15 cellular contexts compared by ENCODE assay signal in the genomic region with DNA sequence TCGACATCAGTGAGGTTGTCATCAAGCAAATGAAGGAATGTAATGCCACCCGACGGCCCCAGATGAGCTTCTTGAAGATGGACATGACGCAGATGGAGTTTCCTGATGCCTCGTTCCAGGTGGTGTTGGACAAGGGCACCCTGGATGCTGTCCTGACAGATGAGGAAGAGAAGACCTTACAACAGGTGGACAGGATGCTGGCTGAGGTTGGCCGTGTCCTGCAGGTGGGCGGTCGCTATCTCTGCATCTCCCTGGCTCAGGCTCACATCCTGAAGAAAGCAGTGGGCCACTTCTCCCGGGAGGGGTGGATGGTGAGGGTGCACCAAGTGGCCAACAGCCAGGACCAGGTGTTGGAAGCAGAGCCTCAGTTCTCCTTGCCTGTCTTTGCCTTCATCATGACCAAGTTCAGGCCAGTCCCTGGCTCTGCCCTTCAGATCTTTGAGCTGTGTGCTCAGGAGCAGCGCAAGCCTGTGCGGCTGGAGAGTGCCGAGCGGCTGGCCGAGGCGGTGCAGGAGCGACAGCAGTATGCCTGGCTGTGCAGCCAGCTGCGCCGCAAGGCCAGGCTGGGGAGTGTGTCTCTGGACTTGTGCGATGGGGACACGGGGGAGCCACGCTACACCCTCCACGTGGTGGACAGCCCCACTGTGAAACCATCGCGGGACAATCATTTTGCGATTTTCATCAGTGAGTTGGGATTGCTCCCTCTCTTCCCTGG. TPM values are rescaled to one million over a fixed set of nuclear protein-coding genes. Genes with fewer than 3 reads are reported as not detected.
DNase-seq lines count a peak whose midpoint lies in the region; ATAC-seq and TF ChIP-seq lines count a peak whose summit lies in the region.
"Had no signal": no experiment of that assay in that cellular context is flagged by ENCODE, and none has a peak within 500 bp of the region (broad histone marks: within the 10 kb centered on the region; RNA-seq: fewer than 3 reads in every experiment).

No MANE protein-coding gene starts in this region.

- no peaks in the 10 kb centered on the region for H3K27me3 Mint-ChIP-seq in CD4-positive, alpha-beta memory T cell
- H3K27me3 Mint-ChIP-seq in GM23338 (ENCODE audit: insufficient read depth, low read depth, poor library complexity) (peaks cover 9% of the 10 kb centered on the region), mesothelial cell of epicardium (ENCODE audit: low read depth) (no peaks in the 10 kb centered on the region)
- no peaks in the 10 kb centered on the region for H3K27me3 Mint-ChIP-seq in activated CD8-positive, alpha-beta T cell treated with anti-CD3 and anti-CD28 coated beads, Interleukin-2, amount 10 ng/mL, durations not matched to agents 7 days and 5 days (ENCODE audit: low read depth)

- H3K9me3 Mint-ChIP-seq in CD4-positive, alpha-beta memory T cell, result peaks cover 0 to 4% (median 0%) of the 10 kb centered on the region in 8 donors
- H3K9me3 Mint-ChIP-seq in GM23338 (no peaks in the 10 kb centered on the region), mesothelial cell of epicardium (no peaks in the 10 kb centered on the region)
- H3K9me3 Mint-ChIP-seq in activated CD8-positive, alpha-beta T cell treated with anti-CD3 and anti-CD28 coated beads, Interleukin-2, amount 10 ng/mL, durations not matched to agents 7 days and 5 days (ENCODE audit: insufficient read depth), result no peaks in the 10 kb centered on the region

- peaks cover 57% of the 10 kb centered on the region for H3K79me2 ChIP-seq in GM23338 (replicated peaks; ENCODE audit: insufficient read depth)

- DNase-seq in CD4-positive, alpha-beta memory T cell, result no peak
- DNase-seq in GM23338 (ENCODE audit: low spot score) (no peak), mesothelial cell of epicardium (ENCODE audit: low spot score in 2 of 2, unreplicated experiment in 2 of 2) (no peak), cerebellum (ENCODE audit: low spot score) (no peak), sigmoid colon (no peak), NCI-H1092 (lab: John Stamatoyannopoulos, UW) (no peak)
- DNase-seq in activated CD8-positive, alpha-beta T cell treated with anti-CD3 and anti-CD28 coated beads, Interleukin-2, amount 10 ng/mL, durations not matched to agents 7 days and 5 days, result no peak
- DNase-seq in stimulated activated naive CD4-positive, alpha-beta T cell (lab: John Stamatoyannopoulos, UW), result no peak
- DNase-seq: BE2C; NCI-H1694 treated with DMSO at 0.1 percent for 48 hours; NCI-H510A; stimulated activated CD4-positive, alpha-beta T cell treated with anti-CD3 and anti-CD28 coated beads, Interleukin-4, amount 100 ng/mL, for 4 hours; trophoblast cell; WERI-Rb-1 had no signal

- no peaks in the 10 kb centered on the region for H3K27me3 ChIP-seq in CD4-positive, alpha-beta memory T cell (ENCODE audit: insufficient read depth, low read length)
- H3K27me3 ChIP-seq in GM23338 (ENCODE audit: insufficient read depth) (no peaks in the 10 kb centered on the region), sigmoid colon (no peaks in the 10 kb centered on the region)
- H3K27me3 ChIP-seq: BE2C had no signal

- H3K27ac Mint-ChIP-seq in CD4-positive, alpha-beta memory T cell, result peak overlapping the region in 3 of 7 donors; percentile 22 to 86 (median 57)
- H3K27ac Mint-ChIP-seq in GM23338 (no peak overlapping the region), mesothelial cell of epicardium (no peak overlapping the region)
- no peak overlapping the region for H3K27ac Mint-ChIP-seq in activated CD8-positive, alpha-beta T cell treated with anti-CD3 and anti-CD28 coated beads, Interleukin-2, amount 10 ng/mL, durations not matched to agents 7 days and 5 days

- H3K4me3 ChIP-seq in CD4-positive, alpha-beta memory T cell (ENCODE audit: low read length in 2 of 2), result no peak overlapping the region
- H3K4me3 ChIP-seq in GM23338 (no peak overlapping the region), sigmoid colon (no peak overlapping the region)
- H3K4me3 ChIP-seq: lung had no signal

- no peak for TF ChIP-seq CTCF in GM23338 (conservative IDR thresholded peaks at IDR 0.05; ENCODE audit: low read depth in 2 of 2)
- TF ChIP-seq CTCF in mesothelial cell of epicardium (IDR thresholded peaks at IDR 0.05; ENCODE audit: unreplicated experiment), result no peak
- TF ChIP-seq CTCF in sigmoid colon (IDR thresholded peaks at IDR 0.05), result no peak

- H3K36me3 Mint-ChIP-seq in CD4-positive, alpha-beta memory T cell, result peaks cover 36 to 60% of the 10 kb centered on the region in 2 donors
- H3K36me3 Mint-ChIP-seq in GM23338 (ENCODE audit: low read depth) (peaks cover 67% of the 10 kb centered on the region), mesothelial cell of epicardium (peaks cover 26% of the 10 kb centered on the region)
- H3K36me3 Mint-ChIP-seq in activated CD8-positive, alpha-beta T cell treated with anti-CD3 and anti-CD28 coated beads, Interleukin-2, amount 10 ng/mL, durations not matched to agents 7 days and 5 days (ENCODE audit: low read depth), result peaks cover 60% of the 10 kb centered on the region

- peak overlapping the region in 6 of 8 donors; percentile 22 to 72 (median 54) for H3K4me3 Mint-ChIP-seq in CD4-positive, alpha-beta memory T cell
- H3K4me3 Mint-ChIP-seq in GM23338 (0 out of 3 replicates have a peak overlapping the region, but pooled peaks have one; percentile 98), mesothelial cell of epicardium (peak overlapping the region; percentile 90)
- peak overlapping the region; percentile 63 for H3K4me3 Mint-ChIP-seq in activated CD8-positive, alpha-beta T cell treated with anti-CD3 and anti-CD28 coated beads, Interleukin-2, amount 10 ng/mL, durations not matched to agents 7 days and 5 days

- WGBS in sigmoid colon, 2 donors, result 95% methylated on average over 25 of the region's 25 CpGs

- no peak overlapping the region for H3K27ac ChIP-seq in CD4-positive, alpha-beta memory T cell (ENCODE audit: low read depth, low read length)
- H3K27ac ChIP-seq in GM23338 (ENCODE audit: low read depth) (no peak overlapping the region), sigmoid colon (no peak overlapping the region)
- H3K27ac ChIP-seq: WERI-Rb-1 had no signal

- H3F3A ChIP-seq in GM23338 (replicated peaks; ENCODE audit: low read depth), result peaks cover 10% of the 10 kb centered on the region

- no peak for TF ChIP-seq EP300 in sigmoid colon (IDR thresholded peaks at IDR 0.05)

- POLR2A ChIA-PET in CD4-positive, alpha-beta memory T cell (lab: Charles Lee; ENCODE audit: partially characterized antibody), result interaction anchor here (1.6 kb wide), 1 partner anchor 42 kb away, joined by 7 read pairs; a partner anchor contains a TSS
- POLR2A ChIA-PET in activated CD8-positive, alpha-beta T cell treated with anti-CD3 and anti-CD28 coated beads, Interleukin-2, amount 10 ng/mL, durations not matched to agents 7 days and 5 days (lab: Charles Lee), result interaction anchor here (1.2 to 3.0 kb wide), 2 partner anchors 42 to 299 kb away, joined by 4 to 11 read pairs; a partner anchor contains a TSS

- TF ChIP-seq POLR2A in sigmoid colon (IDR thresholded peaks at IDR 0.05), result no peak

- peaks cover 45% of the 10 kb centered on the region for H3K36me3 ChIP-seq in CD4-positive, alpha-beta memory T cell (ENCODE audit: insufficient read depth, low read length)
- H3K36me3 ChIP-seq in GM23338 (ENCODE audit: insufficient read depth), result peaks cover 37% of the 10 kb centered on the region
- H3K36me3 ChIP-seq in sigmoid colon, result peaks cover 7 to 54% (median 23%) of the 10 kb centered on the region in 4 donors

- CTCF ChIA-PET in CD4-positive, alpha-beta memory T cell (lab: Charles Lee; ENCODE audit: partially characterized antibody), result interaction anchor here (5.4 kb wide), 1 partner anchor 17 kb away, joined by 26 read pairs; no protein-coding TSS in a partner anchor
- CTCF ChIA-PET in activated CD8-positive, alpha-beta T cell treated with anti-CD3 and anti-CD28 coated beads, Interleukin-2, amount 10 ng/mL, durations not matched to agents 7 days and 5 days (lab: Charles Lee), result interaction anchor here (1.2 to 2.5 kb wide), 3 partner anchors 17 to 128 kb away, joined by 3 to 23 read pairs (median 3); a partner anchor contains a TSS

- peaks cover 30% of the 10 kb centered on the region for H4K20me1 ChIP-seq in GM23338 (replicated peaks; ENCODE audit: insufficient read depth)

- peaks cover 39 to 75% (median 54%) of the 10 kb centered on the region in 4 donors for H3K4me1 Mint-ChIP-seq in CD4-positive, alpha-beta memory T cell
- H3K4me1 Mint-ChIP-seq in GM23338, result peaks cover 15% of the 10 kb centered on the region
- H3K4me1 Mint-ChIP-seq in activated CD8-positive, alpha-beta T cell treated with anti-CD3 and anti-CD28 coated beads, Interleukin-2, amount 10 ng/mL, durations not matched to agents 7 days and 5 days (ENCODE audit: low read depth), result peaks cover 68% of the 10 kb centered on the region
- peaks cover 42% of the 10 kb centered on the region for H3K4me1 Mint-ChIP-seq in mesothelial cell of epicardium

- intact Hi-C loops in CD4-positive, alpha-beta memory T cell (cut with micrococcal nuclease), result loop anchor here (10.0 kb wide), 3 partner anchors 611 to 1931 kb away; a partner anchor contains a TSS
- intact Hi-C loops in sigmoid colon (cut with DNase I), result loop anchor here (5.0 kb wide), 3 partner anchors 58 to 658 kb away; a partner anchor contains a TSS

- peaks cover 53% of the 10 kb centered on the region for H3K4me1 ChIP-seq in CD4-positive, alpha-beta memory T cell (ENCODE audit: insufficient read depth, low read length)
- H3K4me1 ChIP-seq in GM23338 (ENCODE audit: insufficient read depth), result peaks cover 14% of the 10 kb centered on the region; the same call in 1 of the 2 replicates
- peaks cover 0 to 48% (median 33%) of the 10 kb centered on the region in 4 donors for H3K4me1 ChIP-seq in sigmoid colon
- H3K4me1 ChIP-seq: BE2C had no signal

- ATAC-seq in GM23338, result no peak
- ATAC-seq in activated CD8-positive, alpha-beta T cell treated with anti-CD3 and anti-CD28 coated beads, Interleukin-2, amount 10 ng/mL, durations not matched to agents 7 days and 5 days, result no peak

- H2AFZ ChIP-seq in GM23338, result no peak overlapping the region

- H3K9me2 ChIP-seq in GM23338 (ENCODE audit: insufficient read depth), result no peaks in the 10 kb centered on the region

- no peaks in the 10 kb centered on the region for H3K9me3 ChIP-seq in CD4-positive, alpha-beta memory T cell (ENCODE audit: control insufficient read depth in 1 of 2, low read length in 2 of 2)
- no peaks in the 10 kb centered on the region for H3K9me3 ChIP-seq in sigmoid colon
- H3K9me3 ChIP-seq: BE2C had no signal

- no peak overlapping the region for H3K4me2 ChIP-seq in GM23338

RNA-seq across cellular contexts. Expression of a gene that starts 2.5 kb away (rescaled TPM):
- total RNA-seq in CD4-positive, alpha-beta memory T cell, result 10 to 100 TPM; 33.3 to 36.7 TPM
- polyA plus RNA-seq in CD4-positive, alpha-beta memory T cell, result 10 to 100 TPM; 27.7 to 34.8 TPM
- total RNA-seq in GM23338 (2014; rRNA removed; shearing (Covaris generic)), result 43.8 and 45.4 TPM in 2 replicates
- 19.2 and 21.0 TPM in 2 replicates for polyA plus RNA-seq in GM23338 (2016; fragmentation: Nextera tagmentation; extraction: Ambion mirVana)
- total RNA-seq in activated CD8-positive, alpha-beta T cell treated with anti-CD3 and anti-CD28 coated beads, Interleukin-2, amount 10 ng/mL, durations not matched to agents 7 days and 5 days, result 10 to 100 TPM; 38.5 to 44.5 TPM
- total RNA-seq in mesothelial cell of epicardium, result 27.4 to 32.5 TPM (median 30.2 TPM) in 3 replicates
- 15.6 TPM for total RNA-seq in cerebellum
- 10 to 100 TPM in 3 of 4 donors, 1 to 10 TPM in 1; 8.4 to 21.8 (median 17.0) TPM for total RNA-seq in sigmoid colon
- 10 to 100 TPM; 12.0 to 29.3 (median 12.6) TPM for polyA plus RNA-seq in sigmoid colon

RNA-seq across cellular contexts. Expression of a gene that starts 42.1 kb away (rescaled TPM):
- 10 to 100 TPM; 29.4 to 32.0 TPM for total RNA-seq in CD4-positive, alpha-beta memory T cell
- polyA plus RNA-seq in CD4-positive, alpha-beta memory T cell, result 10 to 100 TPM; 25.0 to 32.6 TPM
- 7.3 and 9.0 TPM in 2 replicates for total RNA-seq in GM23338 (2014; rRNA removed; shearing (Covaris generic))
- polyA plus RNA-seq in GM23338 (2016; fragmentation: Nextera tagmentation; extraction: Ambion mirVana) (7.4 and 7.7 TPM in 2 replicates), sigmoid colon (10 to 100 TPM in 1 of 3 donors, 1 to 10 TPM in 2; 5.7 to 10.4 (median 7.2) TPM)
- 10 to 100 TPM; 12.2 to 13.0 TPM for total RNA-seq in activated CD8-positive, alpha-beta T cell treated with anti-CD3 and anti-CD28 coated beads, Interleukin-2, amount 10 ng/mL, durations not matched to agents 7 days and 5 days
- total RNA-seq in mesothelial cell of epicardium (8.1 to 8.5 TPM (median 8.4 TPM) in 3 replicates), cerebellum (18.5 TPM), sigmoid colon (10 to 100 TPM; 13.0 to 16.9 (median 15.7) TPM)

RNA-seq across cellular contexts. Expression of a gene that starts 57.3 kb away (rescaled TPM):
- total RNA-seq in CD4-positive, alpha-beta memory T cell, result 1 to 10 TPM; 2.0 to 2.7 TPM
- polyA plus RNA-seq in CD4-positive, alpha-beta memory T cell, result under 1 TPM; 0.37 to 0.76 TPM
- total RNA-seq in GM23338 (2014; rRNA removed; shearing (Covaris generic)), result 4.6 and 12.2 TPM in 2 replicates
- polyA plus RNA-seq in GM23338 (2016; fragmentation: Nextera tagmentation; extraction: Ambion mirVana) (4.2 and 5.2 TPM in 2 replicates), sigmoid colon (1 to 10 TPM in 1 of 3 donors, under 1 TPM in 2; 0.60 to 1.3 (median 0.92) TPM)
- total RNA-seq in activated CD8-positive, alpha-beta T cell treated with anti-CD3 and anti-CD28 coated beads, Interleukin-2, amount 10 ng/mL, durations not matched to agents 7 days and 5 days, result 1 to 10 TPM; 1.5 to 1.6 TPM
- total RNA-seq in mesothelial cell of epicardium (4.7 to 5.0 TPM (median 4.9 TPM) in 3 replicates), cerebellum (84.7 TPM), sigmoid colon (10 to 100 TPM in 1 of 4 donors, 1 to 10 TPM in 3; 3.9 to 13.3 (median 5.7) TPM)
